In genomic region chrX:42615161-42615563, GRCh38 we compare ENCODE assay signal across 11 cellular contexts.
A peak's percentile ranks its signal among the peaks of the same experiment; 100 is the strongest.
DNase-seq lines count a peak whose midpoint lies in the region; ATAC-seq, FAIRE-seq and TF ChIP-seq lines count a peak whose summit lies in the region.
"Had no signal": no experiment of that assay in that cellular context is flagged by ENCODE, and none has a peak within 500 bp of the region (broad histone marks: within the 10 kb centered on the region; RNA-seq: fewer than 3 reads in every experiment).

No MANE protein-coding gene starts in this region.

- no peaks in the 10 kb centered on the region for H3F3A ChIP-seq in smooth muscle cell (ENCODE audit: low read depth)

- H3K9ac ChIP-seq in GM12878 (ENCODE audit: control insufficient read depth, insufficient read depth, low read length) = no peak overlapping the region
- H3K9ac ChIP-seq in smooth muscle cell (ENCODE audit: low read depth) = no peak overlapping the region

- in situ Hi-C loops in KBM-7 (cut with MboI; ENCODE audit: low pct_unique_long_range_greater_than_20kb, low sequenced_read_pairs) (no loop called here), GM12878 (cut with MboI) (no loop called here)

- POLR2A ChIA-PET in GM12878 (lab: Charles Lee) = no interaction called here

- H3K4me2 ChIP-seq in GM12878 (ENCODE audit: control insufficient read depth, insufficient read depth) (no peak overlapping the region), smooth muscle cell (no peak overlapping the region)

- no TSS peak for BruUV-seq in GM12878 (replicated peaks; lab: Mats Ljungman, UMichigan)

- 28% methylated on average over 1 of the region's 1 CpG for WGBS in GM12878 (ENCODE audit: insufficient coverage, insufficient replicate concordance, low lambda C conversion rate, missing lambda C conversion rate)
- 83% methylated on average over 1 of the region's 1 CpG for WGBS in smooth muscle cell (ENCODE audit: low lambda C conversion rate)

- H3K27me3 ChIP-seq in GM12878 (replicated peaks in 1 of 2; ENCODE audit: control insufficient read depth in 2 of 2, insufficient read depth in 2 of 2, low read length in 1 of 2) (no peaks in the 10 kb centered on the region), smooth muscle cell (ENCODE audit: low read depth) (no peaks in the 10 kb centered on the region)

- TF ChIP-seq POLR2A in GM12878 (IDR thresholded peaks at IDR 0.05; ENCODE audit: low read depth, low read length) = no peak

- H3K36me3 Mint-ChIP-seq in activated naive CD4-positive, alpha-beta T cell treated with anti-CD3 and anti-CD28 coated beads for 36 hours (ENCODE audit: low read depth) = no peaks in the 10 kb centered on the region

- ATAC-seq in GM12878 (peak; percentile 29; the same call in 1 of the 3 replicates), GM18867 (IDR thresholded peaks at IDR 0.05; ENCODE audit: unreplicated experiment) (no peak), Right ventricle myocardium superior (ENCODE audit: poor library complexity) (no peak)

- H3K36me3 ChIP-seq in GM12878 (ENCODE audit: control insufficient read depth in 2 of 2, insufficient read depth in 2 of 2, low read length in 1 of 2) (no peaks in the 10 kb centered on the region), smooth muscle cell (ENCODE audit: low read depth) (no peaks in the 10 kb centered on the region)

- no peak for FAIRE-seq in GM12878 (lab: Jason Lieb, UNC)
- FAIRE-seq: D721Med had no signal

- SMC1A ChIA-PET in GM12878 (lab: Charles Lee; ENCODE audit: uncharacterized antibody, unreplicated experiment) = interaction anchor here (1.1 to 1.7 kb wide), 3 partner anchors 16 to 37 kb away, joined by 3 read pairs; no protein-coding TSS in a partner anchor

- TF ChIP-seq EP300 in GM12878 (IDR thresholded peaks at IDR 0.05; ENCODE audit: borderline replicate concordance in 1 of 2, control insufficient read depth in 1 of 2, low read depth in 2 of 2, low read length in 2 of 2) = no peak

- DNase-seq in activated naive CD4-positive, alpha-beta T cell treated with anti-CD3 and anti-CD28 coated beads for 36 hours = peak; percentile 15
- DNase-seq in activated naive CD4-positive, alpha-beta T cell treated with Interleukin-2 at 50 U/mL for 16 hours = no peak
- DNase-seq in KBM-7 (peak; percentile 23), GM12878 (ENCODE audit: low read depth, low spot score) (no peak), smooth muscle cell (lab: John Stamatoyannopoulos, UW; ENCODE audit: unreplicated experiment) (no peak), GOT3 (lab: John Stamatoyannopoulos, UW) (no peak), Right ventricle myocardium superior (no peak)
- DNase-seq: NCI-H1092 had no signal

- H4K20me1 ChIP-seq in GM12878 (ENCODE audit: control insufficient read depth, insufficient read depth) (no peaks in the 10 kb centered on the region), smooth muscle cell (ENCODE audit: low read depth) (no peaks in the 10 kb centered on the region)

- no peak overlapping the region for H3K4me3 Mint-ChIP-seq in activated naive CD4-positive, alpha-beta T cell treated with anti-CD3 and anti-CD28 coated beads for 36 hours
- H3K4me3 Mint-ChIP-seq: activated T-helper 1 cell treated with anti-CD3 and anti-CD28 coated beads, Interleukin-12 subunit alpha, Interleukin-12 subunit beta, Interleukin-2, Interleukin-4 antibody, amounts not matched to agents 30 ng/mL and 10 ng/mL and 1 ng/mL, durations not matched to agents 14 hours and 24 hours and 36 hours had no signal

- TF ChIP-seq CTCF in GM12878 (IDR thresholded peaks at IDR 0.05 in 2 of 3, conservative IDR thresholded peaks at IDR 0.05 in 1 of 3; ENCODE audit: control insufficient read depth in 2 of 3, extremely low read depth in 1 of 3, insufficient read depth in 1 of 3, low read depth in 3 of 3, low read length in 3 of 3) (peak; percentile 16 to 33 (median 33); a peak in 3 of 6 replicates), smooth muscle cell (IDR thresholded peaks at IDR 0.05; ENCODE audit: borderline replicate concordance, insufficient read depth, poor library complexity, severe bottlenecking) (peak; percentile 7)

- H3K27me3 Mint-ChIP-seq in activated naive CD4-positive, alpha-beta T cell treated with anti-CD3 and anti-CD28 coated beads for 36 hours (ENCODE audit: low read depth) = no peaks in the 10 kb centered on the region

- no peak overlapping the region for H2AFZ ChIP-seq in GM12878 (ENCODE audit: control insufficient read depth, low read depth, low read length)
- H2AFZ ChIP-seq in smooth muscle cell (ENCODE audit: low read depth) = no peak overlapping the region

- H3K27ac ChIP-seq in GM12878 (ENCODE audit: control insufficient read depth, insufficient read depth) (no peak overlapping the region), smooth muscle cell (ENCODE audit: low read depth) (no peak overlapping the region)

- no peak overlapping the region for H3K4me3 ChIP-seq in GM12878
- no peak overlapping the region for H3K4me3 ChIP-seq in smooth muscle cell

- intact Hi-C loops in activated naive CD4-positive, alpha-beta T cell treated with anti-CD3 and anti-CD28 coated beads for 36 hours (cut with micrococcal nuclease) = no loop called here
- intact Hi-C loops in GM12878 (cut with micrococcal nuclease; ENCODE audit: unreplicated experiment) = loop anchor here (10.0 kb wide), 3 partner anchors 320 to 820 kb away; no protein-coding TSS in a partner anchor
- intact Hi-C loops in Right ventricle myocardium superior (cut with DNase I) = no loop called here

- no peaks in the 10 kb centered on the region for H3K9me3 ChIP-seq in GM12878 (replicated peaks; ENCODE audit: control insufficient read depth, insufficient read depth, low read length)
- no peaks in the 10 kb centered on the region for H3K9me3 ChIP-seq in smooth muscle cell (replicated peaks; ENCODE audit: low read depth)

- H3K79me2 ChIP-seq in GM12878 (ENCODE audit: control insufficient read depth, insufficient read depth, low read length) = no peaks in the 10 kb centered on the region
- H3K79me2 ChIP-seq in smooth muscle cell (ENCODE audit: low read depth) = no peaks in the 10 kb centered on the region

- TF ChIP-seq RAD21 in GM12878 (IDR thresholded peaks at IDR 0.05; ENCODE audit: insufficient read depth, low read depth, low read length) = peak; percentile 56

- CTCF ChIA-PET in activated naive CD4-positive, alpha-beta T cell treated with anti-CD3 and anti-CD28 coated beads for 36 hours (lab: Charles Lee) = interaction anchor here (0.6 to 1.2 kb wide), 2 partner anchors 100 to 137 kb away, joined by 3 to 5 read pairs; no protein-coding TSS in a partner anchor
- CTCF ChIA-PET in GM12878 (lab: Yijun Ruan, JAX) = interaction anchor here (0.6 to 1.9 kb wide), 8 partner anchors 9 to 561 kb away, joined by 3 to 8 read pairs (median 4); no protein-coding TSS in a partner anchor

- H3K4me1 ChIP-seq in GM12878 (ENCODE audit: control insufficient read depth, insufficient read depth, low read length) = no peaks in the 10 kb centered on the region
- H3K4me1 ChIP-seq in smooth muscle cell (ENCODE audit: low read depth) = no peaks in the 10 kb centered on the region

- no peaks in the 10 kb centered on the region for H3K9me3 Mint-ChIP-seq in activated naive CD4-positive, alpha-beta T cell treated with anti-CD3 and anti-CD28 coated beads for 36 hours
- H3K9me3 Mint-ChIP-seq: activated T-helper 1 cell treated with anti-CD3 and anti-CD28 coated beads, Interleukin-12 subunit alpha, Interleukin-12 subunit beta, Interleukin-2, Interleukin-4 antibody, amounts not matched to agents 30 ng/mL and 10 ng/mL and 1 ng/mL, durations not matched to agents 14 hours and 24 hours and 36 hours had no signal

- no peak overlapping the region for H3K27ac Mint-ChIP-seq in activated naive CD4-positive, alpha-beta T cell treated with anti-CD3 and anti-CD28 coated beads for 36 hours
- H3K27ac Mint-ChIP-seq: activated T-helper 1 cell treated with anti-CD3 and anti-CD28 coated beads, Interleukin-12 subunit alpha, Interleukin-12 subunit beta, Interleukin-2, Interleukin-4 antibody, amounts not matched to agents 30 ng/mL and 10 ng/mL and 1 ng/mL, durations not matched to agents 14 hours and 24 hours and 36 hours had no signal

- RAD21 ChIA-PET in GM12878 (lab: Charles Lee; ENCODE audit: unreplicated experiment) = interaction anchor here (0.7 kb wide), 1 partner anchor 506 kb away, joined by 3 read pairs; no protein-coding TSS in a partner anchor

- H3K4me1 Mint-ChIP-seq in activated naive CD4-positive, alpha-beta T cell treated with anti-CD3 and anti-CD28 coated beads for 36 hours (ENCODE audit: low read depth) = peaks cover 7% of the 10 kb centered on the region

TF ChIP-seq in GM12878, 131 proteins besides CTCF, POLR2A, EP300 and RAD21:
- no peak for TF ChIP-seq ETV6 (conservative IDR thresholded peaks at IDR 0.05 in 1 of 2, IDR thresholded peaks at IDR 0.05 in 1 of 2; ENCODE audit: borderline replicate concordance in 1 of 2, low read depth in 1 of 2)
- TF ChIP-seq ASH2L (IDR thresholded peaks at IDR 0.05; ENCODE audit: borderline replicate concordance, low read depth) = no peak
- no peak for TF ChIP-seq REST (IDR thresholded peaks at IDR 0.05; ENCODE audit: low read depth, low read length)
- peak; percentile 18; the same call in 1 of the 2 replicates for TF ChIP-seq SMC3 (IDR thresholded peaks at IDR 0.05; ENCODE audit: borderline replicate concordance, low read length)

Comparison
In these comparisons a context has a peak if more than half of its experiments do, and no peak if none do; other contexts are left out.
1. DNase-seq: peak in activated naive CD4-positive, alpha-beta T cell treated with anti-CD3 and anti-CD28 coated beads for 36 hours (single experiment) and KBM-7 (single experiment); none in activated naive CD4-positive, alpha-beta T cell treated with Interleukin-2 at 50 U/mL for 16 hours (single experiment), GM12878 (single experiment), smooth muscle cell (single experiment), GOT3 (single experiment) and Right ventricle myocardium superior (single experiment).